Comparison of ENCODE assay signal across 12 cellular contexts in the genomic region with DNA sequence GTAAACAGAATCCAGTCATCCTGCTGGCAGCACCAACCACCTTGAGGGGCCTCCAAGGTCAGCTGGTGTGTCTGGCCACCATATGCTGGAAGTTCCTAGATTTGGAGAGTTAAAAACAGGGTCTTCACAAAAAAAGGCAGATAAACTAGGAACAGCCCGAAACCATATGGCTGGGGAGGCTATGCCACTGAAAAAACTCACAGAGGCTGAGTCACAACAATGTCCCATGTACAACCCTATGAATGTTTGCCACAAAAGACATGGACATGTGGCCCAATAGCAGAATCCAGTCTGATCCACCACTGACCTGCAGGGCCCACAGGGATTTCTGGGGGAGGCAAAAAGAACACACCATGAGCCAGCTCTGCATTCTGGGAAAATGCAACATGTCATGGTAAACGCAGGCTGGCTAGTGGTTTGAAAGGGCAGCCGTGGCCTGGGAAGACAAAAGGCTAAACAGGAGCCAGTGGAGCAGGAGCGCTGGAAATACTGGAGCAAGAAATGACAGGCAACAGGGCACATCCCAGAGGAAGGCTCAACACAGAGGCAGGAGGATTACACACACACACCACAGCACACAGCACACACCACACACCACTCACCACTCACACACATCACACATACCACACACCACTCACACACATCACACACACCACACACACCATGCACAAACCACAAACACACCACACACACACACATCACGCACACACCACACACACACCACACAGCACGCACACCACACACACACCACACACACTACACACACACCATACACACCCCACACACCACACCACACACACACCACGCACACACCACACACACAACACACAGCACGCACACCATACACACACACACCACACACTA. TPM values are rescaled to one million over a fixed set of nuclear protein-coding genes. Genes with fewer than 3 reads are reported as not detected.
DNase-seq lines count a peak whose midpoint lies in the region; ATAC-seq and TF ChIP-seq lines count a peak whose summit lies in the region.
"Had no signal": no experiment of that assay in that cellular context is flagged by ENCODE, and none has a peak within 500 bp of the region (broad histone marks: within the 10 kb centered on the region; RNA-seq: fewer than 3 reads in every experiment).

No MANE protein-coding gene starts in this region.

- TF ChIP-seq CTCF in Panc1 (IDR thresholded peaks at IDR 0.05): no peak
- no peak for TF ChIP-seq CTCF in fibroblast of mammary gland (conservative IDR thresholded peaks at IDR 0.05; ENCODE audit: control insufficient read depth, insufficient read depth, low read depth, low read length)
- no peak for TF ChIP-seq CTCF in GM13976 (IDR thresholded peaks at IDR 0.05; ENCODE audit: borderline replicate concordance, control extremely low read depth, extremely low read depth, insufficient read depth, missing control alignments)

- H3K9me2 ChIP-seq in GM23248 (ENCODE audit: insufficient read depth): no peaks in the 10 kb centered on the region

- CTCF ChIA-PET in Panc1 (lab: Charles Lee): no interaction called here

- H3K79me2 ChIP-seq in GM23248 (ENCODE audit: insufficient read depth): no peaks in the 10 kb centered on the region

- peak; percentile 58 for DNase-seq in GM23248
- no peak for DNase-seq in Panc1 (ENCODE audit: low read depth, low spot score)
- peak; percentile 92 for DNase-seq in fibroblast of mammary gland (ENCODE audit: low read depth)
- DNase-seq in renal cortical epithelial cell (ENCODE audit: low read depth): peak; percentile 59
- DNase-seq in GM13976 (ENCODE audit: low spot score): no peak
- DNase-seq in H7: no peak
- no peak for DNase-seq in OCI-M1 (lab: John Stamatoyannopoulos, UW)
- DNase-seq: activated CD8-positive, alpha-beta memory T cell treated with anti-CD3 and anti-CD28 coated beads, Interleukin-2, amount 10 ng/mL, durations not matched to agents 7 days and 5 days; anterior cingulate cortex; sigmoid colon; T-helper 9 cell had no signal

- H3K4me3 ChIP-seq in GM23248 (no peak overlapping the region), Panc1 (ENCODE audit: low read depth in 2 of 2, low read length in 2 of 2) (no peak overlapping the region), fibroblast of mammary gland (ENCODE audit: control insufficient read depth, low read depth, low read length) (no peak overlapping the region), H7 (ENCODE audit: insufficient read depth, low read depth, low read length) (no peak overlapping the region)
- H3K4me3 ChIP-seq: sigmoid colon had no signal

- H3F3A ChIP-seq in GM23248 (ENCODE audit: insufficient read depth): peaks cover 38% of the 10 kb centered on the region

- no peak overlapping the region for H2AFZ ChIP-seq in GM23248

- H3K27ac ChIP-seq in GM23248 (no peak overlapping the region), Panc1 (ENCODE audit: low read length) (peak overlapping the region; percentile 54)

- no peak overlapping the region for H3K9ac ChIP-seq in GM23248

- WGBS in GM23248 (ENCODE audit: low coverage in 1 of 2, low lambda C conversion rate in 2 of 2, missing lambda C conversion rate in 2 of 2), 2 experiments: 86 to 99% methylated on average over 5 to 8 of the region's 8 CpGs

- H3K9me3 ChIP-seq in GM23248 (ENCODE audit: low read depth): no peaks in the 10 kb centered on the region
- H3K9me3 ChIP-seq in Panc1 (ENCODE audit: control insufficient read depth, insufficient read depth, low read depth, low read length): no peaks in the 10 kb centered on the region
- H3K9me3 ChIP-seq: sigmoid colon had no signal

- intact Hi-C loops in Panc1 (cut with micrococcal nuclease; ENCODE audit: unreplicated experiment): no loop called here

- H3K4me1 ChIP-seq in GM23248 (ENCODE audit: insufficient read depth) (peaks cover 57% of the 10 kb centered on the region), Panc1 (ENCODE audit: control insufficient read depth, insufficient read depth, low read length) (peaks cover 45% of the 10 kb centered on the region)

- H3K27me3 ChIP-seq in GM23248 (replicated peaks; ENCODE audit: insufficient read depth): no peaks in the 10 kb centered on the region
- no peaks in the 10 kb centered on the region for H3K27me3 ChIP-seq in Panc1 (ENCODE audit: control insufficient read depth, insufficient read depth, low read length)
- H3K27me3 ChIP-seq in H7 (ENCODE audit: control insufficient read depth, insufficient read depth, low read length): no peaks in the 10 kb centered on the region
- H3K27me3 ChIP-seq: sigmoid colon had no signal

- no peaks in the 10 kb centered on the region for H3K36me3 ChIP-seq in GM23248 (ENCODE audit: low read depth)
- H3K36me3 ChIP-seq in Panc1 (ENCODE audit: control insufficient read depth, insufficient read depth, low read length): no peaks in the 10 kb centered on the region
- no peaks in the 10 kb centered on the region for H3K36me3 ChIP-seq in H7 (replicated peaks; ENCODE audit: control insufficient read depth, insufficient read depth, low read length)
- H3K36me3 ChIP-seq: sigmoid colon had no signal

- no peaks in the 10 kb centered on the region for H4K20me1 ChIP-seq in GM23248 (ENCODE audit: insufficient read depth)

- no TSS peak for BruUV-seq in Panc1 (replicated peaks; lab: Mats Ljungman, UMichigan)

- in situ Hi-C loops in GM23248 (cut with MboI) (no loop called here), Panc1 (cut with HindIII; ENCODE audit: low pct_unique_long_range_greater_than_20kb, low sequenced_read_pairs) (no loop called here), GM13976 (cut with MboI; ENCODE audit: low sequenced_read_pairs, unreplicated experiment) (no loop called here)

- ATAC-seq in Panc1: 0 out of 2 replicates have a peak, but pooled peaks have one; percentile 16
- no peak for ATAC-seq in GM19452 (IDR thresholded peaks at IDR 0.05; ENCODE audit: unreplicated experiment)

- H3K4me2 ChIP-seq in GM23248 (ENCODE audit: unreplicated experiment): no peak overlapping the region

- POLR2A ChIA-PET in Panc1 (lab: Charles Lee): no interaction called here

RNA-seq across cellular contexts. Expression of a gene that starts 55.4 kb away (rescaled TPM):
- 2.5 and 4.8 TPM in 2 replicates for total RNA-seq in GM23248 (2014; rRNA removed; shearing (Covaris generic))
- polyA plus RNA-seq in GM23248 (2016; fragmentation: Nextera tagmentation; extraction: Ambion mirVana): 1.6 TPM in 2 replicates
- total RNA-seq in Panc1 (2021; ENCODE audit: unreplicated experiment): 4.2 TPM
- polyA plus RNA-seq in Panc1 (2012; ENCODE audit: insufficient read length): 3.5 TPM
- total RNA-seq in renal cortical epithelial cell: 2.6 and 3.8 TPM in 2 replicates
- 0.52 and 0.85 TPM in 2 replicates for total RNA-seq in H7 (2014; rRNA removed; shearing (Covaris generic))

RNA-seq across cellular contexts. Expression of a gene that starts 55.5 kb away (rescaled TPM):
- total RNA-seq in GM23248 (2014; rRNA removed; shearing (Covaris generic)): 14.0 and 15.0 TPM in 2 replicates
- polyA plus RNA-seq in GM23248 (2016; fragmentation: Nextera tagmentation; extraction: Ambion mirVana): 12.9 and 13.6 TPM in 2 replicates
- total RNA-seq in Panc1 (2021; ENCODE audit: unreplicated experiment) (30.7 TPM), renal cortical epithelial cell (24.2 and 26.4 TPM in 2 replicates)
- polyA plus RNA-seq in Panc1 (2012; ENCODE audit: insufficient read length): 13.6 TPM
- 63.9 and 70.1 TPM in 2 replicates for total RNA-seq in H7 (2014; rRNA removed; shearing (Covaris generic))

Comparison
In these comparisons a context has a peak if more than half of its experiments do, and no peak if none do; other contexts are left out.
1. DNase-seq: peak in GM23248 (single experiment), fibroblast of mammary gland (single experiment) and renal cortical epithelial cell (single experiment); none in Panc1 (single experiment), GM13976 (single experiment), H7 (single experiment) and OCI-M1 (single experiment).